37 cellular contexts compared by ENCODE assay signal in genomic region chr13:41291246-41291645, GRCh38.
"Had no signal": no experiment of that assay in that cellular context is flagged by ENCODE, and none has a peak within 500 bp of the region (broad histone marks: within the 10 kb centered on the region; RNA-seq: fewer than 3 reads in every experiment).

No MANE protein-coding gene starts in this region.

- DNase-seq: activated B cell treated with CpG ODN at 0.5 μM for 24 hours; activated CD4-positive, alpha-beta memory T cell treated with anti-CD3 and anti-CD28 coated beads for 36 hours; activated CD4-positive, alpha-beta T cell treated with anti-CD3 and anti-CD28 coated beads for 4 hours; activated CD4-positive, alpha-beta T cell treated with anti-CD3 and anti-CD28 coated beads, Interleukin-2, amount 10 ng/mL, durations not matched to agents 24 days and 14 days; activated CD4-positive, alpha-beta T cell treated with anti-CD3 and anti-CD28 coated beads, Interleukin-2, amount 50 U/mL, for 1 hour; activated CD4-positive, alpha-beta T cell treated with anti-CD3 and anti-CD28 coated beads, Interleukin-2, amount 50 U/mL, for 4 hours; activated CD4-positive, CD25-positive, alpha-beta regulatory T cell treated with anti-CD3 and anti-CD28 coated beads, Interleukin-2, amount 50 U/mL, for 72 hours; activated CD8-positive, alpha-beta memory T cell treated with anti-CD3 and anti-CD28 coated beads, Interleukin-2, amount 50 U/mL, for 4 hours; activated CD8-positive, alpha-beta T cell treated with anti-CD3 and anti-CD28 coated beads for 36 hours; activated effector memory CD4-positive, alpha-beta T cell treated with anti-CD3 and anti-CD28 coated beads, Interleukin-2, amount 50 U/mL, for 16 hours; activated gamma-delta T cell treated with Interleukin-2 at 50 U/mL for 16 hours; activated naive CD4-positive, alpha-beta T cell; activated naive CD4-positive, alpha-beta T cell treated with anti-CD3 and anti-CD28 coated beads for 36 hours; activated naive CD4-positive, alpha-beta T cell treated with anti-CD3 and anti-CD28 coated beads, Interleukin-2, amount 50 U/mL, for 16 hours; activated naive CD8-positive, alpha-beta T cell treated with anti-CD3 and anti-CD28 coated beads, Interleukin-2, amount 10 ng/mL, durations not matched to agents 7 days and 5 days; activated naive CD8-positive, alpha-beta T cell treated with anti-CD3 and anti-CD28 coated beads, Interleukin-2, amount 50 U/mL, for 24 hours; activated T-cell treated with anti-CD3 and anti-CD28 coated beads for 4 hours; activated T-cell treated with anti-CD3 and anti-CD28 coated beads, Interleukin-2, amount 50 U/mL, for 1 hour; activated T-cell treated with anti-CD3 and anti-CD28 coated beads, Interleukin-2, amount 50 U/mL, for 4 hours; activated T-cell treated with anti-CD3 and anti-CD28 coated beads, Interleukin-2, amount 50 U/mL, for 72 hours; amygdala; anterior cingulate cortex; brain microvascular endothelial cell; central memory CD4-positive, alpha-beta T cell; SW 1271; T-helper 1 cell; T-helper 2 cell; T-helper 9 cell had no signal

- H3K36me3 ChIP-seq: ascending aorta, brain microvascular endothelial cell, breast epithelium had no signal

- H3K27me3 ChIP-seq: ascending aorta, brain microvascular endothelial cell, breast epithelium had no signal

- H3K27ac ChIP-seq: ascending aorta, brain microvascular endothelial cell, breast epithelium, VCaP had no signal

- H3K27me3 Mint-ChIP-seq: activated CD4-positive, alpha-beta memory T cell treated with anti-CD3 and anti-CD28 coated beads for 36 hours; activated CD8-positive, alpha-beta T cell treated with anti-CD3 and anti-CD28 coated beads for 36 hours; activated naive CD8-positive, alpha-beta T cell treated with anti-CD3 and anti-CD28 coated beads, Interleukin-2, amount 10 ng/mL, durations not matched to agents 7 days and 5 days; activated naive CD8-positive, alpha-beta T cell treated with anti-CD3 and anti-CD28 coated beads, Interleukin-2, amount 50 U/mL, for 24 hours; activated T-helper 17 cell treated with anti-CD3 and anti-CD28 coated beads, Interleukin-2, amount 50 U/mL, for 72 hours had no signal

- H3K9me3 Mint-ChIP-seq: activated T-cell treated with anti-CD3 and anti-CD28 coated beads, Interleukin-2, amount 50 U/mL, for 4 hours; activated T-helper 17 cell treated with anti-CD3 and anti-CD28 coated beads, Interleukin-2, amount 50 U/mL, for 72 hours had no signal

- ATAC-seq: activated CD8-positive, alpha-beta T cell treated with anti-CD3 and anti-CD28 coated beads for 36 hours; activated naive CD4-positive, alpha-beta T cell treated with anti-CD3 and anti-CD28 coated beads, Interleukin-2, amount 50 U/mL, for 72 hours; activated naive CD8-positive, alpha-beta T cell treated with anti-CD3 and anti-CD28 coated beads, Interleukin-2, amount 50 U/mL, for 24 hours; activated T-cell treated with anti-CD3 and anti-CD28 coated beads, Interleukin-2, amount 50 U/mL, for 4 hours; activated T-cell treated with anti-CD3 and anti-CD28 coated beads, Interleukin-2, amount 50 U/mL, for 72 hours; activated T-helper 17 cell treated with anti-CD3 and anti-CD28 coated beads, Interleukin-2, amount 50 U/mL, for 72 hours had no signal

- H3K4me1 ChIP-seq: ascending aorta, breast epithelium had no signal

- H3K36me3 Mint-ChIP-seq: activated CD4-positive, alpha-beta memory T cell treated with anti-CD3 and anti-CD28 coated beads for 36 hours had no signal

- FAIRE-seq: TTC549 had no signal

- H3K4me3 Mint-ChIP-seq: activated B cell treated with CpG ODN at 0.5 μM for 24 hours; activated CD4-positive, alpha-beta memory T cell treated with anti-CD3 and anti-CD28 coated beads for 36 hours; activated CD4-positive, alpha-beta T cell treated with anti-CD3 and anti-CD28 coated beads, Interleukin-2, amount 10 ng/mL, durations not matched to agents 24 days and 14 days; activated CD8-positive, alpha-beta T cell treated with anti-CD3 and anti-CD28 coated beads for 36 hours; activated naive CD4-positive, alpha-beta T cell treated with anti-CD3 and anti-CD28 coated beads for 36 hours; activated naive CD8-positive, alpha-beta T cell treated with anti-CD3 and anti-CD28 coated beads, Interleukin-2, amount 10 ng/mL, durations not matched to agents 7 days and 5 days; activated naive CD8-positive, alpha-beta T cell treated with anti-CD3 and anti-CD28 coated beads, Interleukin-2, amount 50 U/mL, for 24 hours; activated T-cell treated with anti-CD3 and anti-CD28 coated beads, Interleukin-2, amount 50 U/mL, for 4 hours; activated T-cell treated with anti-CD3 and anti-CD28 coated beads, Interleukin-2, amount 50 U/mL, for 72 hours; activated T-helper 1 cell treated with anti-CD3 and anti-CD28 coated beads, Interleukin-12 subunit alpha, Interleukin-12 subunit beta, Interleukin-2, Interleukin-4 antibody, amounts not matched to agents 30 ng/mL and 10 ng/mL and 1 ng/mL, durations not matched to agents 14 hours and 24 hours and 36 hours; activated T-helper 17 cell treated with anti-CD3 and anti-CD28 coated beads, Interleukin-2, amount 50 U/mL, for 72 hours; T-helper 1 cell treated with Interleukin-12 subunit alpha and Interleukin-12 subunit beta and Interleukin-4 antibody, amounts not matched to agents 30 μg/mL and 1 μg/mL, for 36 hours; T-helper 2 cell treated with Interferon-gamma antibody and Interleukin-4, amounts not matched to agents 5 μg/mL and 100 μg/mL, for 36 hours had no signal

- H3K27ac Mint-ChIP-seq: activated B cell treated with CpG ODN at 0.5 μM for 24 hours; activated CD4-positive, alpha-beta memory T cell treated with anti-CD3 and anti-CD28 coated beads for 36 hours; activated CD4-positive, alpha-beta T cell treated with anti-CD3 and anti-CD28 coated beads, Interleukin-2, amount 10 ng/mL, durations not matched to agents 24 days and 14 days; activated CD8-positive, alpha-beta T cell treated with anti-CD3 and anti-CD28 coated beads for 36 hours; activated naive CD4-positive, alpha-beta T cell treated with anti-CD3 and anti-CD28 coated beads for 36 hours; activated naive CD4-positive, alpha-beta T cell treated with anti-CD3 and anti-CD28 coated beads, Interleukin-2, amount 50 U/mL, for 72 hours; activated naive CD8-positive, alpha-beta T cell treated with anti-CD3 and anti-CD28 coated beads, Interleukin-2, amount 10 ng/mL, durations not matched to agents 7 days and 5 days; activated naive CD8-positive, alpha-beta T cell treated with anti-CD3 and anti-CD28 coated beads, Interleukin-2, amount 50 U/mL, for 24 hours; activated T-cell treated with anti-CD3 and anti-CD28 coated beads, Interleukin-2, amount 50 U/mL, for 72 hours; activated T-helper 1 cell treated with anti-CD3 and anti-CD28 coated beads, Interleukin-12 subunit alpha, Interleukin-12 subunit beta, Interleukin-2, Interleukin-4 antibody, amounts not matched to agents 30 ng/mL and 10 ng/mL and 1 ng/mL, durations not matched to agents 14 hours and 24 hours and 36 hours; activated T-helper 17 cell treated with anti-CD3 and anti-CD28 coated beads, Interleukin-2, amount 50 U/mL, for 72 hours; T-helper 1 cell treated with Interleukin-12 subunit alpha and Interleukin-12 subunit beta and Interleukin-4 antibody, amounts not matched to agents 30 μg/mL and 1 μg/mL, for 36 hours; T-helper 2 cell treated with Interferon-gamma antibody and Interleukin-4, amounts not matched to agents 5 μg/mL and 100 μg/mL, for 36 hours had no signal

- H3K4me3 ChIP-seq: ascending aorta, breast epithelium had no signal

- H3K4me1 Mint-ChIP-seq: activated B cell treated with CpG ODN at 0.5 μM for 24 hours had no signal
